Comparison of ENCODE assay signal across 1 cellular context in genomic region chr21:32393677-32394001, GRCh38.
TF ChIP-seq lines count a peak whose summit lies in the region.

No MANE protein-coding gene starts in this region.

TF ChIP-seq in HEK293, 187 proteins besides CTCF, POLR2A, EP300 and RAD21 (continued from another document):
- TF ChIP-seq TSHZ1 (tag by site-specific recombination; IDR thresholded peaks at IDR 0.05; ENCODE audit: borderline replicate concordance), result no peak
